In genomic region chr13:72726721-72727416, GRCh38 we compare ENCODE assay signal across 8 cellular contexts.
DNase-seq lines count a peak whose midpoint lies in the region; ATAC-seq and TF ChIP-seq lines count a peak whose summit lies in the region.

No MANE protein-coding gene starts in this region.

- in situ Hi-C loops in astrocyte of the spinal cord (cut with HindIII; ENCODE audit: low sequenced_read_pairs), result no loop called here

- DNase-seq in EH (ENCODE audit: low read depth) (peak; percentile 11), HK-2 (ENCODE audit: unreplicated experiment) (peak; percentile 5), SKM-1 (lab: John Stamatoyannopoulos, UW; ENCODE audit: unreplicated experiment) (peak; percentile 27), astrocyte of the spinal cord (ENCODE audit: low read depth, low spot score) (peak; percentile 6), islet precursor cell (peak; percentile 47), 8988T (no peak)
- DNase-seq in stimulated activated CD4-positive, alpha-beta T cell treated with anti-CD3 and anti-CD28 coated beads, Interleukin-2, amount 100 ng/mL, for 4 hours (ENCODE audit: low read depth), result peak; percentile 9

- TF ChIP-seq CTCF in astrocyte of the spinal cord (IDR thresholded peaks at IDR 0.05; ENCODE audit: low read depth, low read length), result no peak

- H3K4me3 ChIP-seq in astrocyte of the spinal cord (ENCODE audit: low read depth, low read length), result peak overlapping the region; percentile 97

- ATAC-seq in GM21381 (IDR thresholded peaks at IDR 0.05; ENCODE audit: unreplicated experiment), result peak; percentile 23
